ENCODE assay signal across 14 cellular contexts in the genomic region with DNA sequence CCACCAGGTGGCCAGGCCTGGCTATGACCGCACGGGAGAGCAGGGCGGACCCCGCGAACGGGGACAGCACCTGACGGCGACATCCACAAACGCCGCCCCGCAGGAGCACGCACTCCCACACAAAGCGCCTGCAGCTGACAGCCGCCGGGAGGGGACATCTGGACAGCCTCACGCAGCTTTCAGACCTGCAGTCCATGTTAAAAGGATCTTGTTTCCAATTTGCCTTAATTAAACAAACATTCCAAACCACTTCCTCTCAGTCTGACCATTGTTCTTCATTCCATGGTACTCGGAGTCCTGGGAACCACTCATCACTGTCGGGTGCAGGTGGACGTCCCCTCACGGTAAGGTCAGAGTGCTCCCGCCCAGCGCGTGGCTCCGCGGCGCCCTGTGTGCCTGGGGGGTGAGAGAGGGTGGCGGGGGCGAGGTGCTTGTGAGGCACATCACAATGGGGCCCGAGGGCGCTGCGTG. TPM values are rescaled to one million over a fixed set of nuclear protein-coding genes. Genes with fewer than 3 reads are reported as not detected.
DNase-seq lines count a peak whose midpoint lies in the region; ATAC-seq and TF ChIP-seq lines count a peak whose summit lies in the region.
"Had no signal": no experiment of that assay in that cellular context is flagged by ENCODE, and none has a peak within 500 bp of the region (broad histone marks: within the 10 kb centered on the region; RNA-seq: fewer than 3 reads in every experiment).

No MANE protein-coding gene starts in this region.

- peaks cover 56% of the 10 kb centered on the region for H3K4me1 ChIP-seq in lower lobe of right lung

- no peaks in the 10 kb centered on the region for H3K27me3 Mint-ChIP-seq in natural killer cell treated with Interleukin-12 subunit alpha and Interleukin-12 subunit beta and Interleukin-15 and Interleukin-18, amount 100 ng/mL, for 72 hours

- peak; percentile 76 for DNase-seq in DMS153 (lab: John Stamatoyannopoulos, UW)
- peak; percentile 87 for DNase-seq in M059J (ENCODE audit: low read depth)
- peak; percentile 78 to 83 for DNase-seq in SHP77 (lab: John Stamatoyannopoulos, UW)
- DNase-seq in lower lobe of right lung = no peak
- DNase-seq in natural killer cell treated with Interleukin-12 subunit alpha and Interleukin-12 subunit beta and Interleukin-15 and Interleukin-18, amount 100 ng/mL, for 72 hours (ENCODE audit: low spot score) = no peak
- DNase-seq in activated naive CD4-positive, alpha-beta T cell treated with Interleukin-2 at 50 U/mL for 16 hours = no peak
- no peak for DNase-seq in 8988T
- DNase-seq: activated CD4-positive, alpha-beta T cell treated with anti-CD3 and anti-CD28 coated beads for 4 hours; effector CD4-positive, alpha-beta T cell; foreskin melanocyte; right cardiac atrium; stimulated activated naive CD8-positive, alpha-beta T cell treated with anti-CD3 and anti-CD28 coated beads, Interleukin-15, Interleukin-2, amounts not matched to agents 100 U/mL and 50 U/mL, for 24 hours had no signal

- no peaks in the 10 kb centered on the region for H3K27me3 ChIP-seq in lower lobe of right lung (ENCODE audit: low read depth)

- no peaks in the 10 kb centered on the region for H3K9me3 Mint-ChIP-seq in natural killer cell treated with Interleukin-12 subunit alpha and Interleukin-12 subunit beta and Interleukin-15 and Interleukin-18, amount 100 ng/mL, for 72 hours

- no peaks in the 10 kb centered on the region for H3K36me3 ChIP-seq in lower lobe of right lung

- intact Hi-C loops in lower lobe of right lung (cut with DNase I) = no loop called here

- H3K27ac Mint-ChIP-seq in natural killer cell treated with Interleukin-12 subunit alpha and Interleukin-12 subunit beta and Interleukin-15 and Interleukin-18, amount 100 ng/mL, for 72 hours = no peak overlapping the region

- no peaks in the 10 kb centered on the region for H3K9me3 ChIP-seq in lower lobe of right lung

- H3K4me3 Mint-ChIP-seq in natural killer cell treated with Interleukin-12 subunit alpha and Interleukin-12 subunit beta and Interleukin-15 and Interleukin-18, amount 100 ng/mL, for 72 hours = no peak overlapping the region

- no peak for ATAC-seq in lower lobe of right lung
- no peak for ATAC-seq in natural killer cell treated with Interleukin-12 subunit alpha and Interleukin-12 subunit beta and Interleukin-15 and Interleukin-18, amount 100 ng/mL, for 72 hours
- no peak for ATAC-seq in HG03097 (IDR thresholded peaks at IDR 0.05; ENCODE audit: low FRiP score, unreplicated experiment)
- ATAC-seq: HCT116; right cardiac atrium; stimulated activated naive CD8-positive, alpha-beta T cell treated with anti-CD3 and anti-CD28 coated beads, Interleukin-15, Interleukin-2, amounts not matched to agents 100 U/mL and 50 U/mL, for 24 hours had no signal

- H3K4me1 Mint-ChIP-seq in natural killer cell treated with Interleukin-12 subunit alpha and Interleukin-12 subunit beta and Interleukin-15 and Interleukin-18, amount 100 ng/mL, for 72 hours (ENCODE audit: low read depth in 2 of 2) = peaks cover 4% of the 10 kb centered on the region in 2 donors

- no peaks in the 10 kb centered on the region for H3K36me3 Mint-ChIP-seq in natural killer cell treated with Interleukin-12 subunit alpha and Interleukin-12 subunit beta and Interleukin-15 and Interleukin-18, amount 100 ng/mL, for 72 hours

- H3K27ac ChIP-seq in lower lobe of right lung = no peak overlapping the region

- peak overlapping the region; percentile 14 for H3K4me3 ChIP-seq in lower lobe of right lung

- TF ChIP-seq CTCF in lower lobe of right lung (IDR thresholded peaks at IDR 0.05) = no peak

RNA-seq across cellular contexts. Expression of a gene that starts 5.9 kb away (rescaled TPM):
- 0.22 and 0.25 TPM in 2 replicates for total RNA-seq in M059J (2014; rRNA removed; shearing (Covaris generic))
- total RNA-seq in lower lobe of right lung = 26.0 TPM
- total RNA-seq in natural killer cell treated with Interleukin-12 subunit alpha and Interleukin-12 subunit beta and Interleukin-15 and Interleukin-18, amount 100 ng/mL, for 72 hours = not detected

RNA-seq across cellular contexts. Expression of a gene that starts 37.6 kb away (rescaled TPM):
- 1.8 and 4.9 TPM in 2 replicates for total RNA-seq in M059J (2014; rRNA removed; shearing (Covaris generic))
- total RNA-seq in lower lobe of right lung = 44.8 TPM
- 1 to 10 TPM in 1 of 2 donors, under 1 TPM in 1; 0.89 to 8.1 TPM for total RNA-seq in natural killer cell treated with Interleukin-12 subunit alpha and Interleukin-12 subunit beta and Interleukin-15 and Interleukin-18, amount 100 ng/mL, for 72 hours

Comparison
In these comparisons a context has a peak if more than half of its experiments do, and no peak if none do; other contexts are left out.
1. DNase-seq: peak in DMS153 (single experiment), M059J (single experiment) and SHP77 (2 of 2); none in lower lobe of right lung (single experiment), natural killer cell treated with Interleukin-12 subunit alpha and Interleukin-12 subunit beta and Interleukin-15 and Interleukin-18, amount 100 ng/mL, for 72 hours (single experiment), activated naive CD4-positive, alpha-beta T cell treated with Interleukin-2 at 50 U/mL for 16 hours (single experiment) and 8988T (single experiment).
2. RNA of a gene that starts 5.9 kb away (total RNA-seq): 26.0 TPM in lower lobe of right lung (single experiment); 0.22 to 0.25 TPM in M059J and not detected in natural killer cell treated with Interleukin-12 subunit alpha and Interleukin-12 subunit beta and Interleukin-15 and Interleukin-18, amount 100 ng/mL, for 72 hours; every median in the first group is over 10 times any median in the second.